Comparison of ENCODE assay signal across 1 cellular context in genomic region chr2:11819235-11819729, GRCh38.
TF ChIP-seq lines count a peak whose summit lies in the region.

No MANE protein-coding gene starts in this region.

TF ChIP-seq in HepG2, 621 proteins besides CTCF, POLR2A, EP300 and RAD21 (continued from another document and continues in another):
- TF ChIP-seq RERE (CRISPR knock-in tag; IDR thresholded peaks at IDR 0.05; ENCODE audit: low read depth) (peak; percentile 60), NFIC (IDR thresholded peaks at IDR 0.05; ENCODE audit: low read length) (peak; percentile 99), ZNF547 (CRISPR knock-in tag; IDR thresholded peaks at IDR 0.05) (no peak), GFI1 (CRISPR knock-in tag; IDR thresholded peaks at IDR 0.05; ENCODE audit: borderline replicate concordance) (peak; percentile 93), ATF5 (CRISPR knock-in tag; IDR thresholded peaks at IDR 0.05; ENCODE audit: low read depth) (no peak), TFAP4 (IDR thresholded peaks at IDR 0.05; ENCODE audit: borderline replicate concordance, low read depth) (peak; percentile 87), KDM5B (CRISPR knock-in tag; IDR thresholded peaks at IDR 0.05; ENCODE audit: borderline replicate concordance) (no peak), PLSCR1 (CRISPR knock-in tag; IDR thresholded peaks at IDR 0.05; ENCODE audit: borderline replicate concordance) (no peak), ELF3 (CRISPR knock-in tag; IDR thresholded peaks at IDR 0.05) (peak; percentile 74), ATF3 (CRISPR knock-in tag; IDR thresholded peaks at IDR 0.05) (no peak), MBD4 (IDR thresholded peaks at IDR 0.05; ENCODE audit: borderline replicate concordance, low read length) (peak; percentile 90; the same call in 1 of the 2 replicates), SOX5 (CRISPR knock-in tag; IDR thresholded peaks at IDR 0.05; ENCODE audit: borderline replicate concordance) (peak; percentile 90), MTA3 (CRISPR knock-in tag; IDR thresholded peaks at IDR 0.05) (no peak), ZNF746 (CRISPR knock-in tag; IDR thresholded peaks at IDR 0.05) (no peak), MAFG (CRISPR knock-in tag; IDR thresholded peaks at IDR 0.05) (no peak), TSC22D2 (CRISPR knock-in tag; IDR thresholded peaks at IDR 0.05; ENCODE audit: borderline replicate concordance) (peak; percentile 56; the same call in 1 of the 2 replicates), HMG20B (CRISPR knock-in tag; conservative IDR thresholded peaks at IDR 0.05) (0 out of 2 replicates have a peak, but pooled peaks have one; percentile 16), TBP (CRISPR knock-in tag; IDR thresholded peaks at IDR 0.05) (no peak), FOXA1 (IDR thresholded peaks at IDR 0.05) (no peak), FOXA1 (CRISPR knock-in tag; IDR thresholded peaks at IDR 0.05) (peak; percentile 64), ZMYM3 (CRISPR knock-in tag; IDR thresholded peaks at IDR 0.05) (no peak), ZNF230 (CRISPR knock-in tag; IDR thresholded peaks at IDR 0.05) (no peak), ZNF138 (CRISPR knock-in tag; IDR thresholded peaks at IDR 0.05; ENCODE audit: low read depth) (no peak), ONECUT2 (CRISPR knock-in tag; IDR thresholded peaks at IDR 0.05) (no peak), ZNF350 (CRISPR knock-in tag; IDR thresholded peaks at IDR 0.05; ENCODE audit: borderline replicate concordance, low read depth) (no peak), CBX5 (CRISPR knock-in tag; IDR thresholded peaks at IDR 0.05; ENCODE audit: borderline replicate concordance) (no peak), ZFP36L1 (CRISPR knock-in tag; IDR thresholded peaks at IDR 0.05) (peak; percentile 70; the same call in 1 of the 2 replicates), RXRB (CRISPR knock-in tag; IDR thresholded peaks at IDR 0.05; ENCODE audit: borderline replicate concordance) (peak; percentile 77), HOMEZ (CRISPR knock-in tag; IDR thresholded peaks at IDR 0.05; ENCODE audit: low read depth) (peak; percentile 77; the same call in 1 of the 2 replicates), BCL3 (CRISPR knock-in tag; IDR thresholded peaks at IDR 0.05) (no peak), KMT2B (CRISPR knock-in tag; IDR thresholded peaks at IDR 0.05) (peak; percentile 49; the same call in 1 of the 2 replicates), ZNF556 (CRISPR knock-in tag; IDR thresholded peaks at IDR 0.05; ENCODE audit: borderline replicate concordance) (no peak; the same call in 1 of the 2 replicates), NONO (IDR thresholded peaks at IDR 0.05) (no peak), NONO (CRISPR knock-in tag; conservative IDR thresholded peaks at IDR 0.05) (no peak), NFATC3 (CRISPR knock-in tag; IDR thresholded peaks at IDR 0.05) (no peak), SMARCE1 (IDR thresholded peaks at IDR 0.05; ENCODE audit: borderline replicate concordance) (no peak), ARID3A (IDR thresholded peaks at IDR 0.05; ENCODE audit: low read depth, low read length) (peak; percentile 76), SALL1 (CRISPR knock-in tag; IDR thresholded peaks at IDR 0.05) (peak; percentile 33; the same call in 1 of the 2 replicates), MLX (CRISPR knock-in tag; IDR thresholded peaks at IDR 0.05) (peak; percentile 73; the same call in 1 of the 2 replicates), HMGXB3 (CRISPR knock-in tag; IDR thresholded peaks at IDR 0.05; ENCODE audit: borderline replicate concordance) (no peak), TEAD3 (CRISPR knock-in tag; optimal IDR thresholded peaks at IDR 0.05; ENCODE audit: borderline replicate concordance) (peak; percentile 46), PPARG (CRISPR knock-in tag; conservative IDR thresholded peaks at IDR 0.05) (peak; percentile 31; the same call in 1 of the 2 replicates), FOXK2 (IDR thresholded peaks at IDR 0.05) (no peak), GTF3A (CRISPR knock-in tag; conservative IDR thresholded peaks at IDR 0.05) (no peak), STAT5B (CRISPR knock-in tag; IDR thresholded peaks at IDR 0.05) (no peak), ATF7-NPFF (CRISPR knock-in tag; IDR thresholded peaks at IDR 0.05; ENCODE audit: low read depth) (0 out of 2 replicates have a peak, but pooled peaks have one; percentile 35), HHEX (CRISPR knock-in tag; IDR thresholded peaks at IDR 0.05) (0 out of 2 replicates have a peak, but pooled peaks have one; percentile 22)
